Comparison of ENCODE assay signal across 16 cellular contexts in the genomic region with DNA sequence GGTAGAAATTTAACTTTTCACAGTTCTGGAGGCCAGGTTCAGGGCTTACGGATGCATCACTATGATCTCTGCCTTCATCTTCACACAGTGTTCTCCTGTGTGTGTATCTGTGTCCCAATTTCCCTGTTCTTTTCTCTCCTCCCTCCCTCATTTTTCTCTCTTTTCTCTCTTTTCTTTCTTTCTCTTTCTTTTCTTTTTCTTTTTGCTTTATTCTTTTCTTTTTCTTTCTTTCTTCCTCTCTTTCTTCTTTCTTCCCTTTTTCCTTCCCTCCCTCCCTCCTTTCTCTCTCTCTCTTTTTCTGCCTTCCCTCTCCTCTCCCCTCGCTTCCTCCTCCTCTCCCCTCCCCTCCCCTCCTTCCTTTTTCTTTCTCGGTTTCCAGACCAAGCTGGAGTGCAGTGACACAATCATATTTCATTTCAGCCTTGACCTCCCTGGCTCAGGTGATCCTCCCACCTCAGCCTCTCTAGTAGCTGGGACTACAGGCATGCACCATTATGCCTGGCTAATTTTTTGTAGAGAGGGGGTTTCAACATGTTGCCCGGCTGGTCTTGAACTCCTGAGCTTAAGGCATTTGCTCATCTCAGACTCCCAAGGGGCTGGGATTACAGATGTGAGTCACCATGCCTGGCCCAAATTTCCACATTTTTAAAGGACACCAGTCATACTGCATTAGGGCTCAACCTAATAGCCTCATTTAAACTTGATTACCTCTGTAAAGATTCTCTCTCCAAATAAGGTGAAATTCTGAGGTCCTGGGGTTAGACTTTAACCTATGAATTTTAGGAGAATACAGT.
"Had no signal": no experiment of that assay in that cellular context is flagged by ENCODE, and none has a peak within 500 bp of the region (broad histone marks: within the 10 kb centered on the region; RNA-seq: fewer than 3 reads in every experiment).

No MANE protein-coding gene starts in this region.

- H3K4me3 ChIP-seq: ascending aorta, esophagus squamous epithelium, gastrocnemius medialis, left ventricle myocardium inferior had no signal

- H3K36me3 Mint-ChIP-seq: activated naive CD8-positive, alpha-beta T cell treated with anti-CD3 and anti-CD28 coated beads, Interleukin-2, amount 10 ng/mL, durations not matched to agents 7 days and 5 days; stimulated activated naive B cell treated with anti-CD40 and anti-IgM and Interleukin-4, amounts not matched to agents 10 μg/mL and 1 μg/mL and 100 μg/mL, for 72 hours had no signal

- H3K9me3 Mint-ChIP-seq: activated naive CD8-positive, alpha-beta T cell treated with anti-CD3 and anti-CD28 coated beads, Interleukin-2, amount 10 ng/mL, durations not matched to agents 7 days and 5 days; type B pancreatic cell had no signal

- H3K27me3 ChIP-seq: ascending aorta, esophagus squamous epithelium, gastrocnemius medialis had no signal

- H3K27ac Mint-ChIP-seq: activated CD4-positive, alpha-beta memory T cell treated with anti-CD3 and anti-CD28 coated beads for 36 hours; activated naive CD8-positive, alpha-beta T cell treated with anti-CD3 and anti-CD28 coated beads, Interleukin-2, amount 10 ng/mL, durations not matched to agents 7 days and 5 days; stimulated activated naive B cell treated with anti-CD40 and anti-IgM and Interleukin-4, amounts not matched to agents 10 μg/mL and 1 μg/mL and 100 μg/mL, for 72 hours had no signal

- H3K4me1 ChIP-seq: ascending aorta, esophagus squamous epithelium, gastrocnemius medialis, left ventricle myocardium inferior, parathyroid adenoma had no signal

- H3K4me3 Mint-ChIP-seq: activated CD4-positive, alpha-beta memory T cell treated with anti-CD3 and anti-CD28 coated beads for 36 hours; activated naive CD8-positive, alpha-beta T cell treated with anti-CD3 and anti-CD28 coated beads, Interleukin-2, amount 10 ng/mL, durations not matched to agents 7 days and 5 days; activated T-cell treated with anti-CD3 and anti-CD28 coated beads, Interleukin-2, amount 50 U/mL, for 4 hours; stimulated activated naive B cell treated with anti-CD40 and anti-IgM and Interleukin-4, amounts not matched to agents 10 μg/mL and 1 μg/mL and 100 μg/mL, for 72 hours; type B pancreatic cell had no signal

- H3K9me3 ChIP-seq: ascending aorta, esophagus squamous epithelium, gastrocnemius medialis, left ventricle myocardium inferior had no signal

- ATAC-seq: activated CD4-positive, CD25-positive, alpha-beta regulatory T cell treated with anti-CD3 and anti-CD28 coated beads, Interleukin-2, amount 50 U/mL, for 24 hours; activated T-cell treated with anti-CD3 and anti-CD28 coated beads, Interleukin-2, amount 50 U/mL, for 4 hours; stimulated activated naive B cell treated with anti-CD40 and anti-IgM and Interleukin-4, amounts not matched to agents 10 μg/mL and 1 μg/mL and 100 μg/mL, for 72 hours had no signal

- H3K9ac ChIP-seq: parathyroid adenoma had no signal

- DNase-seq: activated CD4-positive, alpha-beta memory T cell treated with anti-CD3 and anti-CD28 coated beads for 36 hours; activated effector memory CD4-positive, alpha-beta T cell treated with anti-CD3 and anti-CD28 coated beads, Interleukin-2, amount 50 U/mL, for 16 hours; activated naive CD8-positive, alpha-beta T cell treated with anti-CD3 and anti-CD28 coated beads, Interleukin-2, amount 10 ng/mL, durations not matched to agents 7 days and 5 days; activated T-cell treated with anti-CD3 and anti-CD28 coated beads, Interleukin-2, amount 50 U/mL, for 4 hours; esophagus squamous epithelium; islet precursor cell; left ventricle myocardium inferior; stimulated activated CD4-positive, alpha-beta T cell treated with anti-CD3 and anti-CD28 coated beads, Interleukin-1b, Interleukin-23, amount 100 ng/mL, for 48 hours; stimulated activated naive B cell treated with anti-CD40 and anti-IgM and Interleukin-4, amounts not matched to agents 10 μg/mL and 1 μg/mL and 100 μg/mL, for 72 hours; substantia nigra; T-helper 2 cell had no signal

- H3K27ac ChIP-seq: ascending aorta, esophagus squamous epithelium, gastrocnemius medialis, left ventricle myocardium inferior, parathyroid adenoma had no signal

- H3K27me3 Mint-ChIP-seq: type B pancreatic cell had no signal

- H3K4me1 Mint-ChIP-seq: stimulated activated naive B cell treated with anti-CD40 and anti-IgM and Interleukin-4, amounts not matched to agents 10 μg/mL and 1 μg/mL and 100 μg/mL, for 72 hours had no signal

- H3K36me3 ChIP-seq: ascending aorta, esophagus squamous epithelium, gastrocnemius medialis, left ventricle myocardium inferior had no signal
